ENCODE assay signal across 31 cellular contexts in genomic region chr16:66915041-66915440, GRCh38. TPM values are rescaled to one million over a fixed set of nuclear protein-coding genes. Genes with fewer than 3 reads are reported as not detected.
A peak's percentile ranks its signal among the peaks of the same experiment; 100 is the strongest.
DNase-seq lines count a peak whose midpoint lies in the region; ATAC-seq, FAIRE-seq and TF ChIP-seq lines count a peak whose summit lies in the region.
"Had no signal": no experiment of that assay in that cellular context is flagged by ENCODE, and none has a peak within 500 bp of the region (broad histone marks: within the 10 kb centered on the region; RNA-seq: fewer than 3 reads in every experiment).

No MANE protein-coding gene starts in this region.

- TF ChIP-seq POLR2A in heart left ventricle (IDR thresholded peaks at IDR 0.05) = no peak

- FAIRE-seq in kidney (lab: Jason Lieb, UNC) = no peak
- FAIRE-seq: A204.1, GM12878, GM12892, GM18507 had no signal

- H4K20me1 ChIP-seq in neural progenitor cell (ENCODE audit: low read depth) = no peaks in the 10 kb centered on the region
- H4K20me1 ChIP-seq: BLaER1 had no signal

- H3K9me3 ChIP-seq in heart left ventricle = no peaks in the 10 kb centered on the region
- no peaks in the 10 kb centered on the region for H3K9me3 ChIP-seq in kidney (ENCODE audit: control insufficient read depth in 1 of 2, low read length in 2 of 2)
- no peaks in the 10 kb centered on the region for H3K9me3 ChIP-seq in neural progenitor cell (ENCODE audit: low read depth)
- H3K9me3 ChIP-seq: BE2C, BLaER1 had no signal

- H3K27me3 ChIP-seq in heart left ventricle (peaks cover 0 to 3% (median 0%) of the 10 kb centered on the region in 9 donors), neural progenitor cell (peaks cover 12% of the 10 kb centered on the region)
- H3K27me3 ChIP-seq: BE2C, BLaER1 had no signal

- H3K36me3 ChIP-seq in heart left ventricle (no peaks in the 10 kb centered on the region), kidney (ENCODE audit: control insufficient read depth in 1 of 2, insufficient read depth in 2 of 2, low read length in 2 of 2) (peaks cover 6 to 23% of the 10 kb centered on the region in 2 donors), neural progenitor cell (no peaks in the 10 kb centered on the region)
- H3K36me3 ChIP-seq: BE2C, BLaER1 had no signal

- H3K27me3 Mint-ChIP-seq in neural progenitor cell (ENCODE audit: insufficient read depth, low read depth) = peaks cover 9% of the 10 kb centered on the region

- no peak for TF ChIP-seq CTCF in heart left ventricle (IDR thresholded peaks at IDR 0.05)
- TF ChIP-seq CTCF in kidney (IDR thresholded peaks at IDR 0.05; ENCODE audit: borderline replicate concordance, extremely low read depth, insufficient read depth) = no peak
- TF ChIP-seq CTCF in neural progenitor cell (IDR thresholded peaks at IDR 0.05) = no peak

- H3K4me1 Mint-ChIP-seq in neural progenitor cell = peaks cover 29% of the 10 kb centered on the region
- H3K4me1 Mint-ChIP-seq: CD14-positive monocyte; CD4-positive, alpha-beta memory T cell; CD4-positive, CD25-positive, alpha-beta regulatory T cell; CD8-positive, alpha-beta memory T cell had no signal

- peak overlapping the region; percentile 9 for H3K27ac Mint-ChIP-seq in neural progenitor cell
- H3K27ac Mint-ChIP-seq: CD14-positive monocyte; CD4-positive, alpha-beta memory T cell; CD4-positive, CD25-positive, alpha-beta regulatory T cell had no signal

- no peak overlapping the region for H3K4me2 ChIP-seq in neural progenitor cell
- H3K4me2 ChIP-seq: BLaER1 had no signal

- H3K4me3 ChIP-seq in heart left ventricle = no peak overlapping the region
- H3K4me3 ChIP-seq in kidney (ENCODE audit: low read length in 2 of 2) = peak overlapping the region; percentile 21 to 26
- no peak overlapping the region for H3K4me3 ChIP-seq in neural progenitor cell
- H3K4me3 ChIP-seq: BLaER1, GM12878 had no signal

- H3K4me3 Mint-ChIP-seq in neural progenitor cell = peak overlapping the region; percentile 1
- H3K4me3 Mint-ChIP-seq: CD14-positive monocyte; CD4-positive, alpha-beta memory T cell; CD4-positive, CD25-positive, alpha-beta regulatory T cell; CD8-positive, alpha-beta memory T cell had no signal

- H3K27ac ChIP-seq in heart left ventricle (no peak overlapping the region), kidney (ENCODE audit: low read depth in 2 of 2, low read length in 2 of 2) (peak overlapping the region; percentile 6 to 27), neural progenitor cell (no peak overlapping the region)
- H3K27ac ChIP-seq: BLaER1 had no signal

- intact Hi-C loops in Right ventricle myocardium superior (cut with DNase I) = no loop called here
- intact Hi-C loops in heart left ventricle (cut with DNase I) = no loop called here
- intact Hi-C loops in kidney (cut with DNase I) = no loop called here

- WGBS in heart left ventricle, 4 donors = 62 to 73% (median 66%) methylated on average over 7 of the region's 7 CpGs

- H3K4me1 ChIP-seq in heart left ventricle = peaks cover 0 to 19% (median 7%) of the 10 kb centered on the region in 12 donors
- peaks cover 17 to 31% of the 10 kb centered on the region in 2 donors for H3K4me1 ChIP-seq in kidney (ENCODE audit: control insufficient read depth in 1 of 2, insufficient read depth in 1 of 2, low read depth in 1 of 2, low read length in 2 of 2)
- H3K4me1 ChIP-seq in neural progenitor cell = no peaks in the 10 kb centered on the region

- no peak for ATAC-seq in Right ventricle myocardium superior (ENCODE audit: poor library complexity)
- ATAC-seq in heart left ventricle = no peak
- ATAC-seq: GM12878 had no signal

- no peaks in the 10 kb centered on the region for H3K9me3 Mint-ChIP-seq in neural progenitor cell
- H3K9me3 Mint-ChIP-seq: CD14-positive monocyte; CD4-positive, alpha-beta memory T cell; CD4-positive, CD25-positive, alpha-beta regulatory T cell; CD8-positive, alpha-beta memory T cell had no signal

- DNase-seq in Right ventricle myocardium superior (peak; percentile 13), heart left ventricle (no peak), kidney (peak; percentile 46), neural progenitor cell (ENCODE audit: low spot score) (no peak), mucosa of gallbladder (ENCODE audit: low spot score) (no peak)
- DNase-seq in activated naive CD4-positive, alpha-beta T cell treated with Interleukin-2 at 50 U/mL for 16 hours = no peak
- DNase-seq: 8988T; ACHN; BE2C; C1 segment of cervical spinal cord; CD4-positive, CD25-positive, alpha-beta regulatory T cell; CD8-positive, alpha-beta memory T cell; COR-L47; DMS 273 treated with DMSO at 0.1 percent for 48 hours; DMS153; DMS53; DMS79; DND-41; EL; GDM1 had no signal

- H3K79me2 ChIP-seq in neural progenitor cell (ENCODE audit: low read depth) = no peaks in the 10 kb centered on the region

- H2AFZ ChIP-seq in neural progenitor cell (replicated peaks) = no peak overlapping the region

- no peaks in the 10 kb centered on the region for H3K36me3 Mint-ChIP-seq in neural progenitor cell
- H3K36me3 Mint-ChIP-seq: CD14-positive monocyte; CD4-positive, alpha-beta memory T cell; CD4-positive, CD25-positive, alpha-beta regulatory T cell; CD8-positive, alpha-beta memory T cell had no signal

- H3F3A ChIP-seq in neural progenitor cell (ENCODE audit: low read depth) = no peaks in the 10 kb centered on the region

- H3K9ac ChIP-seq in kidney (ENCODE audit: low read length in 2 of 2) (peak overlapping the region in 1 of 2 donors; percentile 38), neural progenitor cell (no peak overlapping the region)
- H3K9ac ChIP-seq: BLaER1 had no signal

RNA-seq across cellular contexts. Expression of gene CDH16, which starts 3.6 kb away (rescaled TPM):
- total RNA-seq in Right ventricle myocardium superior = 0.13 TPM
- under 1 TPM in 4 of 9 donors, not detected in 5; 0.13 to 0.44 (median 0.17) TPM for total RNA-seq in heart left ventricle
- 1 to 10 TPM in 1 of 2 donors, under 1 TPM in 1; 0.08 to 1.6 TPM for polyA plus RNA-seq in heart left ventricle
- 1,188 TPM for total RNA-seq in kidney
- polyA plus RNA-seq in kidney (ENCODE audit: insufficient read depth, low read depth, low replicate concordance) = 1,180 TPM
- not detected in 2 replicates for total RNA-seq in neural progenitor cell (ENCODE audit: low replicate concordance)
- total RNA-seq in mucosa of gallbladder = 8.7 TPM
- total RNA-seq: A673; CD4-positive, alpha-beta memory T cell; CD4-positive, CD25-positive, alpha-beta regulatory T cell; CD8-positive, alpha-beta memory T cell; Daoy; G401; GM12878 had no signal
- polyA plus RNA-seq: AG04450; CD14-positive monocyte; CD4-positive, alpha-beta memory T cell; CD4-positive, CD25-positive, alpha-beta regulatory T cell; CD8-positive, alpha-beta memory T cell had no signal

RNA-seq across cellular contexts. Expression of gene RRAD, which starts 10.3 kb away (rescaled TPM):
- total RNA-seq in Right ventricle myocardium superior (95.4 TPM), heart left ventricle (100 to 1,000 TPM in 7 of 9 donors, 10 to 100 TPM in 2; 57.5 to 298 (median 143) TPM), kidney (90.9 TPM), neural progenitor cell (ENCODE audit: low replicate concordance) (0.12 and 0.24 TPM in 2 replicates), mucosa of gallbladder (9.4 TPM)
- polyA plus RNA-seq in heart left ventricle (100 to 1,000 TPM; 152 to 277 TPM), kidney (ENCODE audit: insufficient read depth, low read depth, low replicate concordance) (14.3 TPM)
- total RNA-seq: G401 had no signal
- polyA plus RNA-seq: CD4-positive, alpha-beta memory T cell; CD4-positive, CD25-positive, alpha-beta regulatory T cell; CD8-positive, alpha-beta memory T cell had no signal

RNA-seq across cellular contexts. Expression of gene CIAO2B, which starts 19.2 kb away (rescaled TPM):
- total RNA-seq in Right ventricle myocardium superior = 103 TPM
- total RNA-seq in heart left ventricle = 100 to 1,000 TPM; 103 to 188 (median 110) TPM
- polyA plus RNA-seq in heart left ventricle = 100 to 1,000 TPM; 265 to 669 TPM
- 71.2 TPM for total RNA-seq in kidney
- 284 TPM for polyA plus RNA-seq in kidney (ENCODE audit: insufficient read depth, low read depth, low replicate concordance)
- 55.5 and 76.0 TPM in 2 replicates for total RNA-seq in neural progenitor cell (ENCODE audit: low replicate concordance)
- total RNA-seq in mucosa of gallbladder = 84.5 TPM

RNA-seq across cellular contexts. Expression of gene CES2, which starts 20.3 kb away (rescaled TPM):
- total RNA-seq in Right ventricle myocardium superior = 114 TPM
- total RNA-seq in heart left ventricle = 100 to 1,000 TPM in 4 of 9 donors, 10 to 100 TPM in 5; 56.0 to 157 (median 78.8) TPM
- polyA plus RNA-seq in heart left ventricle = 100 to 1,000 TPM in 1 of 2 donors, 10 to 100 TPM in 1; 40.9 to 125 TPM
- 72.1 TPM for total RNA-seq in kidney
- polyA plus RNA-seq in kidney (ENCODE audit: insufficient read depth, low read depth, low replicate concordance) = 76.9 TPM
- 11.1 and 20.9 TPM in 2 replicates for total RNA-seq in neural progenitor cell (ENCODE audit: low replicate concordance)
- 187 TPM for total RNA-seq in mucosa of gallbladder

RNA-seq across cellular contexts. Expression of gene PDP2, which starts 34.7 kb away (rescaled TPM):
- total RNA-seq in Right ventricle myocardium superior = 3.3 TPM
- 1 to 10 TPM; 2.1 to 7.5 (median 3.9) TPM for total RNA-seq in heart left ventricle
- polyA plus RNA-seq in heart left ventricle = 1 to 10 TPM; 1.1 to 3.2 TPM
- 9.2 TPM for total RNA-seq in kidney
- 5.1 TPM for polyA plus RNA-seq in kidney (ENCODE audit: insufficient read depth, low read depth, low replicate concordance)
- total RNA-seq in neural progenitor cell (ENCODE audit: low replicate concordance) = 6.6 and 12.6 TPM in 2 replicates
- 18.6 TPM for total RNA-seq in mucosa of gallbladder
- polyA plus RNA-seq: CD14-positive monocyte had no signal

Comparison
In these comparisons a context has a peak if more than half of its experiments do, and no peak if none do; other contexts are left out.
1. DNase-seq: peak in Right ventricle myocardium superior (single experiment) and kidney (single experiment); none in heart left ventricle (0 of 5), neural progenitor cell (single experiment), activated naive CD4-positive, alpha-beta T cell treated with Interleukin-2 at 50 U/mL for 16 hours (single experiment) and mucosa of gallbladder (single experiment).
2. H3K27ac ChIP-seq: peak in kidney (2 of 2); none in heart left ventricle (0 of 12) and neural progenitor cell (single experiment).
3. H3K4me3 ChIP-seq: peak in kidney (2 of 2); none in heart left ventricle (0 of 12) and neural progenitor cell (single experiment).
4. RNA of gene CDH16, which starts 3.6 kb away (total RNA-seq): 1,188 TPM in kidney (single experiment); 8.7 TPM in mucosa of gallbladder (single experiment), 0.13 TPM in Right ventricle myocardium superior (single experiment), 0.13 to 0.44 TPM in heart left ventricle and not detected in neural progenitor cell; every median in the first group is over 100 times any median in the second.